In genomic region chr3:104896624-104897023, GRCh38 we compare ENCODE assay signal across 1 cellular context.
TF ChIP-seq lines count a peak whose summit lies in the region.

No MANE protein-coding gene starts in this region.

TF ChIP-seq in IMR-90, 13 proteins besides CTCF, POLR2A, EP300 and RAD21:
- no peak for TF ChIP-seq MXI1 (IDR thresholded peaks at IDR 0.05; ENCODE audit: borderline replicate concordance, low read depth, low read length)
- TF ChIP-seq BHLHE40 (IDR thresholded peaks at IDR 0.05; ENCODE audit: low read depth, low read length): no peak
- TF ChIP-seq ELK1 (IDR thresholded peaks at IDR 0.05; ENCODE audit: borderline replicate concordance, low read depth, low read length): no peak
- no peak for TF ChIP-seq SMC3 (IDR thresholded peaks at IDR 0.05; ENCODE audit: low read depth, low read length)
- no peak for TF ChIP-seq CEBPB (IDR thresholded peaks at IDR 0.05; ENCODE audit: low read depth, low read length)
- no peak for TF ChIP-seq RCOR1 (IDR thresholded peaks at IDR 0.05; ENCODE audit: insufficient replicate concordance, low read length)
- no peak for TF ChIP-seq NFE2L2 (IDR thresholded peaks at IDR 0.05; ENCODE audit: low read depth, low read length)
- TF ChIP-seq CHD1 (IDR thresholded peaks at IDR 0.05; ENCODE audit: low read depth, low read length): no peak
- no peak for TF ChIP-seq FOS (IDR thresholded peaks at IDR 0.05; ENCODE audit: low read depth, low read length)
- no peak for TF ChIP-seq MAFK (IDR thresholded peaks at IDR 0.05; ENCODE audit: low read depth, low read length)
- no peak for TF ChIP-seq USF2 (IDR thresholded peaks at IDR 0.05; ENCODE audit: low read depth, low read length)
- no peak for TF ChIP-seq RFX5 (IDR thresholded peaks at IDR 0.05; ENCODE audit: low read depth, low read length)
